Comparison of ENCODE assay signal across 9 cellular contexts in genomic region chr17:45143101-45143670, GRCh38. TPM values are rescaled to one million over a fixed set of nuclear protein-coding genes. Genes with fewer than 3 reads are reported as not detected.
A peak's percentile ranks its signal among the peaks of the same experiment; 100 is the strongest.
DNase-seq lines count a peak whose midpoint lies in the region; ATAC-seq and TF ChIP-seq lines count a peak whose summit lies in the region.
"Had no signal": no experiment of that assay in that cellular context is flagged by ENCODE, and none has a peak within 500 bp of the region (broad histone marks: within the 10 kb centered on the region; RNA-seq: fewer than 3 reads in every experiment).

No MANE protein-coding gene starts in this region.

- H3K4me3 Mint-ChIP-seq in CD4-positive, alpha-beta memory T cell: peak overlapping the region in 6 of 8 donors; percentile 31 to 68 (median 58)
- H3K4me3 Mint-ChIP-seq in activated B cell treated with CpG ODN at 0.5 μM for 24 hours: peak overlapping the region; percentile 86

- CTCF ChIA-PET in CD4-positive, alpha-beta memory T cell (lab: Charles Lee; ENCODE audit: partially characterized antibody): interaction anchor here (22.4 kb wide), 1 partner anchor 8 kb away, joined by 552 read pairs; the partner anchor contains the start of genes ACBD4 and PLCD3
- CTCF ChIA-PET in activated B cell treated with CpG ODN at 0.5 μM for 24 hours (lab: Charles Lee): interaction anchor here (1.4 kb wide), 1 partner anchor 8 kb away, joined by 12 read pairs; the partner anchor contains the start of gene ACBD4

- peaks cover 0 to 12% of the 10 kb centered on the region in 2 donors for H3K36me3 Mint-ChIP-seq in CD4-positive, alpha-beta memory T cell
- H3K36me3 Mint-ChIP-seq in activated B cell treated with CpG ODN at 0.5 μM for 24 hours (ENCODE audit: low read depth): peaks cover 13% of the 10 kb centered on the region

- in situ Hi-C loops in HAP-1 (cut with MboI; ENCODE audit: low sequenced_read_pairs): no loop called here

- peak overlapping the region in 2 of 7 donors; percentile 68 to 70 for H3K27ac Mint-ChIP-seq in CD4-positive, alpha-beta memory T cell
- peak overlapping the region; percentile 86 for H3K27ac Mint-ChIP-seq in activated B cell treated with CpG ODN at 0.5 μM for 24 hours

- H3K4me2 ChIP-seq in skeletal muscle satellite cell (ENCODE audit: low read length): peak overlapping the region; percentile 83

- peak overlapping the region; percentile 88 for H3K9ac ChIP-seq in skeletal muscle satellite cell (ENCODE audit: low read depth, low read length)

- peaks cover 15 to 58% (median 35%) of the 10 kb centered on the region in 4 donors for H3K4me1 Mint-ChIP-seq in CD4-positive, alpha-beta memory T cell
- peaks cover 36% of the 10 kb centered on the region for H3K4me1 Mint-ChIP-seq in activated B cell treated with CpG ODN at 0.5 μM for 24 hours

- H3K27me3 Mint-ChIP-seq in CD4-positive, alpha-beta memory T cell: peaks cover 0 to 2% of the 10 kb centered on the region in 2 donors
- no peaks in the 10 kb centered on the region for H3K27me3 Mint-ChIP-seq in activated B cell treated with CpG ODN at 0.5 μM for 24 hours

- no CpG with 5 or more reads among the region's 13 CpGs for WGBS in iPS DF 6.9 (ENCODE audit: insufficient coverage, insufficient read length)

- H3K9me3 ChIP-seq in CD4-positive, alpha-beta memory T cell (ENCODE audit: control insufficient read depth in 1 of 2, low read length in 2 of 2): no peaks in the 10 kb centered on the region
- no peaks in the 10 kb centered on the region for H3K9me3 ChIP-seq in iPS DF 6.9 (ENCODE audit: control insufficient read depth, insufficient read depth, low read length)
- no peaks in the 10 kb centered on the region for H3K9me3 ChIP-seq in skeletal muscle satellite cell (replicated peaks; ENCODE audit: low read length)
- H3K9me3 ChIP-seq in HAP-1: no peaks in the 10 kb centered on the region

- H3K4me3 ChIP-seq in CD4-positive, alpha-beta memory T cell (ENCODE audit: low read length in 2 of 2): no peak overlapping the region
- H3K4me3 ChIP-seq in iPS DF 6.9 (ENCODE audit: low read length) (peak overlapping the region; percentile 62; the same call in 1 of the 2 replicates), skeletal muscle satellite cell (ENCODE audit: low read length) (no peak overlapping the region), HAP-1 (no peak overlapping the region)

- no peak overlapping the region for H3K27ac ChIP-seq in CD4-positive, alpha-beta memory T cell (ENCODE audit: low read depth, low read length)
- H3K27ac ChIP-seq in iPS DF 6.9 (ENCODE audit: low read length): no peak overlapping the region

- no peak for TF ChIP-seq CTCF in activated B cell treated with CpG ODN at 0.5 μM for 24 hours (IDR thresholded peaks at IDR 0.05)

- ATAC-seq in activated B cell treated with CpG ODN at 0.5 μM for 24 hours (ENCODE audit: low read depth) (no peak), HG02884 (IDR thresholded peaks at IDR 0.05; ENCODE audit: unreplicated experiment) (no peak), HG03175 (IDR thresholded peaks at IDR 0.05; ENCODE audit: unreplicated experiment) (no peak)

- no peak for DNase-seq in CD4-positive, alpha-beta memory T cell
- DNase-seq in activated B cell treated with CpG ODN at 0.5 μM for 24 hours: no peak
- no peak for DNase-seq in iPS DF 6.9 (ENCODE audit: low read depth, low spot score)
- DNase-seq in HAP-1 (ENCODE audit: low spot score in 2 of 2): no peak
- DNase-seq in RPMI8226: no peak
- DNase-seq: stimulated activated CD4-positive, alpha-beta T cell treated with anti-CD3 and anti-CD28 coated beads, Interleukin-2, amount 100 ng/mL, for 48 hours had no signal

- H3K4me1 ChIP-seq in CD4-positive, alpha-beta memory T cell (ENCODE audit: insufficient read depth, low read length): peaks cover 47% of the 10 kb centered on the region
- peaks cover 5% of the 10 kb centered on the region for H3K4me1 ChIP-seq in iPS DF 6.9 (ENCODE audit: control insufficient read depth, insufficient read depth, low read length)
- peaks cover 30% of the 10 kb centered on the region for H3K4me1 ChIP-seq in skeletal muscle satellite cell (ENCODE audit: control insufficient read depth, insufficient read depth, low read length)
- no peaks in the 10 kb centered on the region for H3K4me1 ChIP-seq in HAP-1

- POLR2A ChIA-PET in CD4-positive, alpha-beta memory T cell (lab: Charles Lee; ENCODE audit: partially characterized antibody): interaction anchor here (0.8 to 10.3 kb wide), 4 partner anchors 8 to 18 kb away, joined by 3 to 865 read pairs (median 11); partner anchors contain the start of genes ACBD4 and HEXIM2
- POLR2A ChIA-PET in activated B cell treated with CpG ODN at 0.5 μM for 24 hours (lab: Charles Lee): interaction anchor here (0.6 to 2.8 kb wide), 3 partner anchors 18 to 108 kb away, joined by 4 to 36 read pairs (median 8); partner anchors contain the start of gene HEXIM2

- intact Hi-C loops in CD4-positive, alpha-beta memory T cell (cut with micrococcal nuclease): no loop called here
- intact Hi-C loops in activated B cell treated with CpG ODN at 0.5 μM for 24 hours (cut with micrococcal nuclease): no loop called here

- no peaks in the 10 kb centered on the region for H3K27me3 ChIP-seq in CD4-positive, alpha-beta memory T cell (ENCODE audit: insufficient read depth, low read length)
- H3K27me3 ChIP-seq in iPS DF 6.9 (ENCODE audit: control insufficient read depth, insufficient read depth, low read length) (no peaks in the 10 kb centered on the region), skeletal muscle satellite cell (ENCODE audit: control insufficient read depth, insufficient read depth, low read length) (no peaks in the 10 kb centered on the region), HAP-1 (ENCODE audit: low read depth) (no peaks in the 10 kb centered on the region)

- H3K9me3 Mint-ChIP-seq in CD4-positive, alpha-beta memory T cell: peaks cover 0 to 5% (median 0%) of the 10 kb centered on the region in 8 donors
- H3K9me3 Mint-ChIP-seq in activated B cell treated with CpG ODN at 0.5 μM for 24 hours: no peaks in the 10 kb centered on the region

- H3K36me3 ChIP-seq in CD4-positive, alpha-beta memory T cell (ENCODE audit: insufficient read depth, low read length): no peaks in the 10 kb centered on the region
- no peaks in the 10 kb centered on the region for H3K36me3 ChIP-seq in iPS DF 6.9 (ENCODE audit: control insufficient read depth, insufficient read depth, low read length)
- no peaks in the 10 kb centered on the region for H3K36me3 ChIP-seq in skeletal muscle satellite cell (ENCODE audit: insufficient read depth, low read length)
- no peaks in the 10 kb centered on the region; the same call in none of the 2 replicates for H3K36me3 ChIP-seq in HAP-1 (replicated peaks)

RNA-seq across cellular contexts. Expression of gene HEXIM1, which starts 5.1 kb away (rescaled TPM):
- total RNA-seq in CD4-positive, alpha-beta memory T cell: 10 to 100 TPM; 28.8 to 30.8 TPM
- 1 to 10 TPM; 2.8 to 5.9 TPM for polyA plus RNA-seq in CD4-positive, alpha-beta memory T cell
- total RNA-seq in activated B cell treated with CpG ODN at 0.5 μM for 24 hours: 19.5 and 21.5 TPM in 2 replicates
- total RNA-seq in skeletal muscle satellite cell (2012; rRNA removed): 4.2 and 4.3 TPM in 2 replicates

RNA-seq across cellular contexts. Expression of gene ACBD4, which starts 7.7 kb away (rescaled TPM):
- 10 to 100 TPM; 41.9 to 48.1 TPM for total RNA-seq in CD4-positive, alpha-beta memory T cell
- polyA plus RNA-seq in CD4-positive, alpha-beta memory T cell: 10 to 100 TPM; 10.3 to 10.5 TPM
- total RNA-seq in activated B cell treated with CpG ODN at 0.5 μM for 24 hours: 20.1 and 20.6 TPM in 2 replicates
- 0.87 and 4.6 TPM in 2 replicates for total RNA-seq in skeletal muscle satellite cell (2012; rRNA removed)

RNA-seq across cellular contexts. Expression of gene PLCD3, which starts 10.9 kb away (rescaled TPM):
- total RNA-seq in CD4-positive, alpha-beta memory T cell: 1 to 10 TPM; 3.8 to 6.0 TPM
- polyA plus RNA-seq in CD4-positive, alpha-beta memory T cell: under 1 TPM; 0.30 to 0.80 TPM
- total RNA-seq in activated B cell treated with CpG ODN at 0.5 μM for 24 hours: 0.61 and 1.4 TPM in 2 replicates
- 5.3 and 13.3 TPM in 2 replicates for total RNA-seq in skeletal muscle satellite cell (2012; rRNA removed)

RNA-seq across cellular contexts. Expression of gene HEXIM2, which starts 18.5 kb away (rescaled TPM):
- total RNA-seq in CD4-positive, alpha-beta memory T cell: 1 to 10 TPM; 2.7 to 5.1 TPM
- 1 to 10 TPM; 2.7 to 2.8 TPM for polyA plus RNA-seq in CD4-positive, alpha-beta memory T cell
- total RNA-seq in activated B cell treated with CpG ODN at 0.5 μM for 24 hours: 8.9 and 11.1 TPM in 2 replicates
- total RNA-seq in skeletal muscle satellite cell (2012; rRNA removed): 4.6 and 8.3 TPM in 2 replicates
